ENCODE assay signal across 8 cellular contexts in genomic region chr2:231714639-231715498, GRCh38. TPM values are rescaled to one million over a fixed set of nuclear protein-coding genes. Genes with fewer than 3 reads are reported as not detected.
DNase-seq lines count a peak whose midpoint lies in the region; ATAC-seq, FAIRE-seq and TF ChIP-seq lines count a peak whose summit lies in the region.

No MANE protein-coding gene starts in this region.

- H3K9me3 ChIP-seq in liver (ENCODE audit: control insufficient read depth in 4 of 4, low read length in 3 of 4): no peaks in the 10 kb centered on the region

- H3K4me3 Mint-ChIP-seq in activated B cell treated with CpG ODN at 0.5 μM for 24 hours: no peak overlapping the region
- H3K4me3 Mint-ChIP-seq in central memory CD8-positive, alpha-beta T cell: peak overlapping the region; percentile 58

- TF ChIP-seq CTCF in activated B cell treated with CpG ODN at 0.5 μM for 24 hours (IDR thresholded peaks at IDR 0.05) (no peak), liver (IDR thresholded peaks at IDR 0.05; ENCODE audit: low read depth, low read length, missing input control) (peak; percentile 74)

- H3K36me3 Mint-ChIP-seq in activated B cell treated with CpG ODN at 0.5 μM for 24 hours (ENCODE audit: low read depth): peaks cover 37% of the 10 kb centered on the region
- peaks cover 53% of the 10 kb centered on the region for H3K36me3 Mint-ChIP-seq in central memory CD8-positive, alpha-beta T cell (ENCODE audit: insufficient read depth)

- DNase-seq in A172 (ENCODE audit: low spot score) (peak; percentile 51), GM12892 (ENCODE audit: insufficient read length) (no peak), NCI-H2107 (lab: John Stamatoyannopoulos, UW) (peak; percentile 65), activated B cell treated with CpG ODN at 0.5 μM for 24 hours (peak; percentile 73), 8988T (no peak)
- peak; percentile 64 to 84 for DNase-seq in central memory CD8-positive, alpha-beta T cell (ENCODE audit: low spot score in 2 of 2)
- DNase-seq in stimulated activated CD4-positive, alpha-beta T cell treated with anti-CD3 and anti-CD28 coated beads, TNF-alpha, amount 100 ng/mL, for 48 hours (ENCODE audit: low read depth in 3 of 3): peak in 2 of 3 donors; percentile 60 to 86

- TF ChIP-seq RAD21 in liver (IDR thresholded peaks at IDR 0.05): peak; percentile 86 to 89

- WGBS in liver: 66% methylated on average over 17 of the region's 17 CpGs

- POLR2A ChIA-PET in activated B cell treated with CpG ODN at 0.5 μM for 24 hours (lab: Charles Lee): interaction anchor here (0.5 to 12.2 kb wide), 17 partner anchors 7 to 251 kb away, joined by 3 to 376 read pairs (median 13); partner anchors contain the start of genes NCL, PDE6D and PTMA

- peaks cover 6 to 31% (median 18%) of the 10 kb centered on the region in 4 donors for H3K4me1 ChIP-seq in liver (ENCODE audit: control insufficient read depth in 4 of 4, insufficient read depth in 4 of 4, low read length in 3 of 4)

- peak; percentile 75 for FAIRE-seq in GM12892 (lab: Jason Lieb, UNC)

- no peaks in the 10 kb centered on the region for H3K27me3 ChIP-seq in liver (ENCODE audit: control insufficient read depth in 4 of 4, insufficient read depth in 4 of 4, low read length in 3 of 4)

- H3K9ac ChIP-seq in liver (ENCODE audit: low read depth in 1 of 2, low read length in 2 of 2): no peak overlapping the region

- no peak overlapping the region for H3K4me3 ChIP-seq in liver (ENCODE audit: low read depth in 1 of 3, low read length in 3 of 3)

- peaks cover 0 to 8% (median 5%) of the 10 kb centered on the region in 4 donors for H3K36me3 ChIP-seq in liver (ENCODE audit: control insufficient read depth in 4 of 4, insufficient read depth in 3 of 4, low read depth in 1 of 4, low read length in 3 of 4)

- no peaks in the 10 kb centered on the region for H3K27me3 Mint-ChIP-seq in activated B cell treated with CpG ODN at 0.5 μM for 24 hours
- no peaks in the 10 kb centered on the region for H3K27me3 Mint-ChIP-seq in central memory CD8-positive, alpha-beta T cell

- peak overlapping the region; percentile 73 for H3K27ac Mint-ChIP-seq in activated B cell treated with CpG ODN at 0.5 μM for 24 hours
- peak overlapping the region; percentile 86 for H3K27ac Mint-ChIP-seq in central memory CD8-positive, alpha-beta T cell (ENCODE audit: low read depth)

- peaks cover 74% of the 10 kb centered on the region for H3K4me1 Mint-ChIP-seq in activated B cell treated with CpG ODN at 0.5 μM for 24 hours
- peaks cover 40% of the 10 kb centered on the region for H3K4me1 Mint-ChIP-seq in central memory CD8-positive, alpha-beta T cell

- CTCF ChIA-PET in activated B cell treated with CpG ODN at 0.5 μM for 24 hours (lab: Charles Lee): interaction anchor here (0.6 to 7.9 kb wide), 19 partner anchors 9 to 320 kb away, joined by 3 to 429 read pairs (median 4); partner anchors contain the start of gene PDE6D

- no peak for TF ChIP-seq POLR2A in GM12892 (IDR thresholded peaks at IDR 0.05; ENCODE audit: low read depth, low read length)

- no peaks in the 10 kb centered on the region for H3K9me3 Mint-ChIP-seq in activated B cell treated with CpG ODN at 0.5 μM for 24 hours
- no peaks in the 10 kb centered on the region for H3K9me3 Mint-ChIP-seq in central memory CD8-positive, alpha-beta T cell

- ATAC-seq in activated B cell treated with CpG ODN at 0.5 μM for 24 hours (ENCODE audit: low read depth): no peak
- no peak for ATAC-seq in central memory CD8-positive, alpha-beta T cell (replicated peaks; ENCODE audit: extremely low read depth, poor library complexity, severe bottlenecking)

- H3K27ac ChIP-seq in liver (ENCODE audit: low read depth in 1 of 2, low read length in 2 of 2): no peak overlapping the region

- intact Hi-C loops in activated B cell treated with CpG ODN at 0.5 μM for 24 hours (cut with micrococcal nuclease): loop anchor here (1.0 kb wide), 5 partner anchors 28 to 152 kb away; no protein-coding TSS in a partner anchor

TF ChIP-seq in liver, 16 proteins besides CTCF, POLR2A, EP300 and RAD21:
- peak; percentile 47 to 84 for TF ChIP-seq RXRA (IDR thresholded peaks at IDR 0.05)
- no peak for TF ChIP-seq EGR1 (IDR thresholded peaks at IDR 0.05; ENCODE audit: low read depth in 2 of 2)

RNA-seq across cellular contexts. Expression of gene PTMA, which starts 6.5 kb away (rescaled TPM):
- 1,279 and 1,335 TPM in 2 replicates for total RNA-seq in A172 (2014; rRNA removed; shearing (Covaris generic))
- 1,875 TPM for polyA plus RNA-seq in GM12892 (2012; ENCODE audit: missing spikeins)
- total RNA-seq in activated B cell treated with CpG ODN at 0.5 μM for 24 hours: 1,531 and 1,680 TPM in 2 replicates
- total RNA-seq in liver: 100 to 1,000 TPM; 201 to 422 TPM
- 100 to 1,000 TPM; 310 to 523 TPM for polyA plus RNA-seq in liver

Comparison
In these comparisons a context has a peak if more than half of its experiments do, and no peak if none do; other contexts are left out.
1. DNase-seq: peak in A172 (single experiment), NCI-H2107 (single experiment), activated B cell treated with CpG ODN at 0.5 μM for 24 hours (single experiment), central memory CD8-positive, alpha-beta T cell (2 of 2) and stimulated activated CD4-positive, alpha-beta T cell treated with anti-CD3 and anti-CD28 coated beads, TNF-alpha, amount 100 ng/mL, for 48 hours (2 of 3); none in GM12892 (single experiment) and 8988T (single experiment).